10 cellular contexts compared by ENCODE assay signal in genomic region chr11:40421187-40421586, GRCh38.
"Had no signal": no experiment of that assay in that cellular context is flagged by ENCODE, and none has a peak within 500 bp of the region (broad histone marks: within the 10 kb centered on the region; RNA-seq: fewer than 3 reads in every experiment).

No MANE protein-coding gene starts in this region.

- H2AFZ ChIP-seq: GM23248 had no signal

- H3K9me3 ChIP-seq: HAP-1 had no signal

- H3K4me3 ChIP-seq: GM23248, HAP-1, K562 had no signal

- DNase-seq: GM23248, GOT3, H7, HFFc6, IMR-90, KG1 had no signal

- H3K27ac ChIP-seq: GM23248, HL-60 had no signal

- FAIRE-seq: K562 had no signal

- H3K9ac ChIP-seq: GM23248 had no signal

- H3K4me1 ChIP-seq: HAP-1 had no signal

- ATAC-seq: HCT116, K562 had no signal

- H3K36me3 ChIP-seq: HAP-1 had no signal
